In genomic region chr4:134955059-134955458, GRCh38 we compare ENCODE assay signal across 11 cellular contexts.
"Had no signal": no experiment of that assay in that cellular context is flagged by ENCODE, and none has a peak within 500 bp of the region (broad histone marks: within the 10 kb centered on the region; RNA-seq: fewer than 3 reads in every experiment).

No MANE protein-coding gene starts in this region.

- H3K4me2 ChIP-seq: GM23338 had no signal

- H3K27ac ChIP-seq: GM23248 had no signal

- H2AFZ ChIP-seq: GM23248, GM23338 had no signal

- H3K4me3 ChIP-seq: GM23248, GM23338, HAP-1 had no signal

- H3K9ac ChIP-seq: GM23248 had no signal

- ATAC-seq: GM23338, HCT116 had no signal

- FAIRE-seq: H1, H54 had no signal

- H3K36me3 ChIP-seq: HAP-1 had no signal

- DNase-seq: GM23248, GOT3, H7, H9, HCEC 1CT, HFFc6 had no signal

- H3K4me1 ChIP-seq: HAP-1 had no signal
